In genomic region chr10:21069278-21069677, GRCh38 we compare ENCODE assay signal across 28 cellular contexts.
"Had no signal": no experiment of that assay in that cellular context is flagged by ENCODE, and none has a peak within 500 bp of the region (broad histone marks: within the 10 kb centered on the region; RNA-seq: fewer than 3 reads in every experiment).

No MANE protein-coding gene starts in this region.

- H3K4me3 ChIP-seq: colonic mucosa, esophagus squamous epithelium, right lobe of liver, testis had no signal

- H3K4me1 ChIP-seq: colonic mucosa, esophagus squamous epithelium, right lobe of liver, testis had no signal

- DNase-seq: activated CD4-positive, alpha-beta memory T cell treated with anti-CD3 and anti-CD28 coated beads for 36 hours; activated CD4-positive, alpha-beta T cell treated with anti-CD3 and anti-CD28 coated beads, Interleukin-2, amount 10 ng/mL, durations not matched to agents 24 days and 14 days; activated CD4-positive, CD25-positive, alpha-beta regulatory T cell treated with anti-CD3 and anti-CD28 coated beads, Interleukin-2, amount 50 U/mL, for 72 hours; activated CD8-positive, alpha-beta memory T cell treated with anti-CD3 and anti-CD28 coated beads, Interleukin-2, amount 50 U/mL, for 48 hours; activated gamma-delta T cell treated with Interleukin-2 at 50 U/mL for 16 hours; activated naive CD4-positive, alpha-beta T cell treated with anti-CD3 and anti-CD28 coated beads, Interleukin-2, amount 50 U/mL, for 16 hours; activated T-cell treated with anti-CD3 and anti-CD28 coated beads, Interleukin-2, amount 50 U/mL, for 24 hours; amniotic stem cell; brain microvascular endothelial cell; central memory CD4-positive, alpha-beta T cell; colonic mucosa; effector CD8-positive, alpha-beta T cell; esophagus squamous epithelium; foreskin melanocyte; hippocampal formation; left cardiac atrium; midbrain; naive thymus-derived CD4-positive, alpha-beta T cell; right lobe of liver; stimulated activated CD4-positive, alpha-beta T cell treated with anti-CD3 and anti-CD28 coated beads, Interleukin-2, amount 100 ng/mL, for 48 hours; stimulated activated naive CD8-positive, alpha-beta T cell treated with anti-CD3 and anti-CD28 coated beads, Interleukin-15, Interleukin-2, amounts not matched to agents 100 U/mL and 50 U/mL, for 24 hours; SW 1271; T-helper 9 cell; testis had no signal

- ATAC-seq: activated T-helper 17 cell treated with anti-CD3 and anti-CD28 coated beads, Interleukin-2, amount 50 U/mL, for 72 hours; naive thymus-derived CD4-positive, alpha-beta T cell; right lobe of liver; stimulated activated naive CD8-positive, alpha-beta T cell treated with anti-CD3 and anti-CD28 coated beads, Interleukin-15, Interleukin-2, amounts not matched to agents 100 U/mL and 50 U/mL, for 24 hours had no signal

- H3K36me3 Mint-ChIP-seq: activated CD4-positive, alpha-beta memory T cell treated with anti-CD3 and anti-CD28 coated beads for 36 hours; naive thymus-derived CD4-positive, alpha-beta T cell had no signal

- H3K27me3 ChIP-seq: colonic mucosa, esophagus squamous epithelium, right lobe of liver, testis had no signal

- H3K27ac ChIP-seq: brain microvascular endothelial cell, colonic mucosa, epithelial cell of prostate, esophagus squamous epithelium, right lobe of liver, testis had no signal

- H3K36me3 ChIP-seq: brain microvascular endothelial cell, colonic mucosa, esophagus squamous epithelium, right lobe of liver had no signal

- H3K4me1 Mint-ChIP-seq: activated CD4-positive, alpha-beta T cell treated with anti-CD3 and anti-CD28 coated beads, Interleukin-2, amount 10 ng/mL, durations not matched to agents 24 days and 14 days; activated T-helper 17 cell treated with anti-CD3 and anti-CD28 coated beads, Interleukin-2, amount 50 U/mL, for 72 hours; naive thymus-derived CD4-positive, alpha-beta T cell had no signal

- H3K9me3 ChIP-seq: colonic mucosa, esophagus squamous epithelium, right lobe of liver, testis had no signal

- H3K27ac Mint-ChIP-seq: activated CD4-positive, alpha-beta memory T cell treated with anti-CD3 and anti-CD28 coated beads for 36 hours; activated CD4-positive, alpha-beta T cell treated with anti-CD3 and anti-CD28 coated beads, Interleukin-2, amount 10 ng/mL, durations not matched to agents 24 days and 14 days; activated T-cell treated with anti-CD3 and anti-CD28 coated beads, Interleukin-2, amount 50 U/mL, for 24 hours; activated T-helper 17 cell treated with anti-CD3 and anti-CD28 coated beads, Interleukin-2, amount 50 U/mL, for 72 hours; naive thymus-derived CD4-positive, alpha-beta T cell; T-helper 1 cell treated with Interleukin-12 subunit alpha and Interleukin-12 subunit beta and Interleukin-4 antibody, amounts not matched to agents 30 μg/mL and 1 μg/mL, for 36 hours had no signal

- H3K27me3 Mint-ChIP-seq: activated CD4-positive, alpha-beta memory T cell treated with anti-CD3 and anti-CD28 coated beads for 36 hours; activated CD4-positive, alpha-beta T cell treated with anti-CD3 and anti-CD28 coated beads, Interleukin-2, amount 10 ng/mL, durations not matched to agents 24 days and 14 days had no signal

- H3K4me3 Mint-ChIP-seq: activated CD4-positive, alpha-beta memory T cell treated with anti-CD3 and anti-CD28 coated beads for 36 hours; activated CD4-positive, alpha-beta T cell treated with anti-CD3 and anti-CD28 coated beads, Interleukin-2, amount 10 ng/mL, durations not matched to agents 24 days and 14 days; activated T-cell treated with anti-CD3 and anti-CD28 coated beads, Interleukin-2, amount 50 U/mL, for 24 hours; activated T-helper 17 cell treated with anti-CD3 and anti-CD28 coated beads, Interleukin-2, amount 50 U/mL, for 72 hours; naive thymus-derived CD4-positive, alpha-beta T cell; neural crest cell; T-helper 1 cell treated with Interleukin-12 subunit alpha and Interleukin-12 subunit beta and Interleukin-4 antibody, amounts not matched to agents 30 μg/mL and 1 μg/mL, for 36 hours had no signal

- H3K9me3 Mint-ChIP-seq: activated CD4-positive, alpha-beta memory T cell treated with anti-CD3 and anti-CD28 coated beads for 36 hours; activated CD4-positive, alpha-beta T cell treated with anti-CD3 and anti-CD28 coated beads, Interleukin-2, amount 10 ng/mL, durations not matched to agents 24 days and 14 days; activated T-cell treated with anti-CD3 and anti-CD28 coated beads, Interleukin-2, amount 50 U/mL, for 24 hours; activated T-helper 17 cell treated with anti-CD3 and anti-CD28 coated beads, Interleukin-2, amount 50 U/mL, for 72 hours; naive thymus-derived CD4-positive, alpha-beta T cell; neural crest cell; T-helper 1 cell treated with Interleukin-12 subunit alpha and Interleukin-12 subunit beta and Interleukin-4 antibody, amounts not matched to agents 30 μg/mL and 1 μg/mL, for 36 hours had no signal
